Comparison of ENCODE assay signal across 8 cellular contexts in the genomic region with DNA sequence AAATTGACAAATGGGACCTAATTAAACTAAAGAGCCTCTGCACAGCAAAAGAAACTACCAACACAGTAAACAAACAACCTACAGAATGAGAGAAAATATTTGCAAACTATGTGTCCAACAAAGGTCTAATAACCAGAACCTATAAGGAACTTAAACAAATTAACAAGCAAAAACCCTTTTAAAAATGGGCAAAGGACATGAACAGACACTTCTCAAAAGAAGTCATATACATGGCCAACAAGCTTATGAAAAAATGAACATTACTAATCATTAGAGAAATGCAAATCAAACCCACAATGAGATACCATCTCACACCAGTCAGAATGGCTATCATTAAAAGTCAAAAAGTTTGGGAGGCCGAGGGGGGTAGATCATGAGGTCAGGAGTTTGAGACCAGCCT. TPM values are rescaled to one million over a fixed set of nuclear protein-coding genes. Genes with fewer than 3 reads are reported as not detected.
"Had no signal": no experiment of that assay in that cellular context is flagged by ENCODE, and none has a peak within 500 bp of the region (broad histone marks: within the 10 kb centered on the region; RNA-seq: fewer than 3 reads in every experiment).

No MANE protein-coding gene starts in this region.

RNA-seq across cellular contexts. Expression of gene TMEM176B, which starts 26.0 kb away (rescaled TPM):
- total RNA-seq: PC-3, RPMI7951, SJCRH30, SJSA1 had no signal
- polyA plus RNA-seq: SK-N-SH had no signal

RNA-seq across cellular contexts. Expression of gene TMEM176A, which starts 26.4 kb away (rescaled TPM):
- total RNA-seq: OCI-LY7, PC-3, PC-9, RPMI7951, SJCRH30, SJSA1, SK-MEL-5 had no signal
- polyA plus RNA-seq: SK-N-SH had no signal

RNA-seq across cellular contexts. Expression of gene GIMAP5, which starts 36.9 kb away (rescaled TPM):
- total RNA-seq: OCI-LY7, PC-3, PC-9, RPMI7951, SJCRH30, SJSA1 had no signal
- polyA plus RNA-seq: SK-N-SH had no signal

RNA-seq across cellular contexts. Expression of gene GIMAP1, which starts 57.7 kb away (rescaled TPM):
- total RNA-seq: OCI-LY7, PC-3, PC-9, RPMI7951, SJCRH30, SJSA1, SK-MEL-5 had no signal
- polyA plus RNA-seq: SK-N-SH had no signal
